ENCODE assay signal across 24 cellular contexts in the genomic region with DNA sequence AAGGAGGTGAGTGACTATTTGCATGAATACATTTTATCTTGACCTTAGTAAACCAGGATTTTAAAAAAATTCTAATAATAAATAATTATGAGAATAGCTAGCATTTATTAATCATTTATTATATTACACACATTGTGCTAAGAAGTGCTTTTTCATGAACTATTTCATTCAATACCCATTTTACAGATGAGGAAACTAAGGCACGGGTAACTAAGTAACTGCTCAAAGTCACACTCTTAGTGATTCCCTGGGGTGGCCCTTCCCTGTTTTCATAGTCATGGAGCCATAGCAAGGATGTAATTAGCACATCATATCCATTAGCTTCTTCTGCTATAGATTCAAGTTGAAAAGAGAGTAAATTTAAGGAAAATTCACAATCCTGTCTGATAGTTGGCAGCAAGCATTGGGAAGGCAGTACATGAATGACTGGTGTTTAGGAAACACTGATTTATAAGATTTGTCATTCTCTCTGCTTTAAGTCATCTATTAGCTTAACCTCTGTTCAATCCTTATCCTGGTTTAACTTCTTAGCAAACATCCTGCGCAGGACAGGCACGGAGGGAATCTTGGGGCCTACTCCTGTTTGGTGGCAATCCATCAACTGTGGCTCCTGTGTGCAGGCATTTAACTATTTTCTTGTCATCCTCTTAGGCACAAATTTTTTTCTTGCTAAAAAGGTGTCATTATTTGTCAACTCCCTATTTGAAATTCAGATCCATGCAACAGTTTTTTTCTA.
DNase-seq lines count a peak whose midpoint lies in the region; ATAC-seq, FAIRE-seq and TF ChIP-seq lines count a peak whose summit lies in the region.
"Had no signal": no experiment of that assay in that cellular context is flagged by ENCODE, and none has a peak within 500 bp of the region (broad histone marks: within the 10 kb centered on the region; RNA-seq: fewer than 3 reads in every experiment).

No MANE protein-coding gene starts in this region.

- H3K36me3 ChIP-seq in colonic mucosa (no peaks in the 10 kb centered on the region), tibial artery (peaks cover 0 to 5% (median 0%) of the 10 kb centered on the region in 3 donors)
- no peaks in the 10 kb centered on the region for H3K36me3 ChIP-seq in naive thymus-derived CD4-positive, alpha-beta T cell (ENCODE audit: control insufficient read depth in 2 of 3, insufficient read depth in 3 of 3, low read length in 3 of 3)
- H3K36me3 ChIP-seq: HAP-1 had no signal

- H3K36me3 Mint-ChIP-seq in MCF 10A (ENCODE audit: insufficient read depth, unreplicated experiment) (peaks cover 1% of the 10 kb centered on the region), progenitor cell of endocrine pancreas (ENCODE audit: insufficient read depth) (peaks cover 12% of the 10 kb centered on the region)
- no peaks in the 10 kb centered on the region for H3K36me3 Mint-ChIP-seq in naive thymus-derived CD4-positive, alpha-beta T cell

- no peak overlapping the region for H3K4me3 Mint-ChIP-seq in MCF 10A (ENCODE audit: unreplicated experiment)
- no peak overlapping the region for H3K4me3 Mint-ChIP-seq in progenitor cell of endocrine pancreas (ENCODE audit: low read depth)
- no peak overlapping the region for H3K4me3 Mint-ChIP-seq in naive thymus-derived CD4-positive, alpha-beta T cell
- H3K4me3 Mint-ChIP-seq: GM23338, HFFc6 had no signal

- no peak for TF ChIP-seq POLR2A in H54 (IDR thresholded peaks at IDR 0.05; ENCODE audit: low read depth, low read length)

- H3K9me3 Mint-ChIP-seq in MCF 10A (ENCODE audit: unreplicated experiment): no peaks in the 10 kb centered on the region
- H3K9me3 Mint-ChIP-seq in progenitor cell of endocrine pancreas (ENCODE audit: low read depth): no peaks in the 10 kb centered on the region
- peaks cover 0 to 2% (median 0%) of the 10 kb centered on the region in 11 donors for H3K9me3 Mint-ChIP-seq in naive thymus-derived CD4-positive, alpha-beta T cell
- H3K9me3 Mint-ChIP-seq: GM23338, HFFc6 had no signal

- in situ Hi-C loops in T47D (cut with HindIII; ENCODE audit: low pct_unique_long_range_greater_than_20kb, low sequenced_read_pairs): no loop called here

- H3K4me1 ChIP-seq in colonic mucosa (no peaks in the 10 kb centered on the region), tibial artery (no peaks in the 10 kb centered on the region)
- H3K4me1 ChIP-seq in naive thymus-derived CD4-positive, alpha-beta T cell (ENCODE audit: control insufficient read depth in 2 of 2, insufficient read depth in 2 of 2, low read length in 2 of 2): no peaks in the 10 kb centered on the region
- H3K4me1 ChIP-seq: HAP-1 had no signal

- no peak for ATAC-seq in naive thymus-derived CD4-positive, alpha-beta T cell
- ATAC-seq: GM23338 had no signal

- no peak overlapping the region for H3K9ac ChIP-seq in colonic mucosa (ENCODE audit: low read depth in 2 of 2, low read length in 2 of 2)
- H3K9ac ChIP-seq: SK-N-SH had no signal

- intact Hi-C loops in MCF 10A (cut with micrococcal nuclease) (no loop called here), colonic mucosa (cut with DNase I) (no loop called here), tibial artery (cut with DNase I; ENCODE audit: low total_unique reads) (no loop called here)
- intact Hi-C loops in naive thymus-derived CD4-positive, alpha-beta T cell (cut with micrococcal nuclease): no loop called here

- H3K4me3 ChIP-seq in colonic mucosa (no peak overlapping the region), tibial artery (no peak overlapping the region)
- H3K4me3 ChIP-seq in naive thymus-derived CD4-positive, alpha-beta T cell (ENCODE audit: low read length): no peak overlapping the region
- H3K4me3 ChIP-seq: GM23338, HAP-1 had no signal

- H3K27ac Mint-ChIP-seq in MCF 10A (ENCODE audit: low read depth, unreplicated experiment): no peak overlapping the region
- H3K27ac Mint-ChIP-seq in progenitor cell of endocrine pancreas: peak overlapping the region; percentile 62
- no peak overlapping the region for H3K27ac Mint-ChIP-seq in naive thymus-derived CD4-positive, alpha-beta T cell
- H3K27ac Mint-ChIP-seq: GM23338, HFFc6 had no signal

- POLR2A ChIA-PET in MCF 10A (lab: Yijun Ruan, JAX): interaction anchor here (0.9 to 4.4 kb wide), 7 partner anchors 9 to 168 kb away, joined by 3 to 24 read pairs (median 8); no protein-coding TSS in a partner anchor
- POLR2A ChIA-PET in naive thymus-derived CD4-positive, alpha-beta T cell (lab: Charles Lee): no interaction called here

- CTCF ChIA-PET in MCF 10A (lab: Yijun Ruan, JAX): interaction anchor here (0.5 to 7.2 kb wide), 18 partner anchors 10 to 1624 kb away, joined by 3 to 92 read pairs (median 7); no protein-coding TSS in a partner anchor
- CTCF ChIA-PET in naive thymus-derived CD4-positive, alpha-beta T cell (lab: Charles Lee): interaction anchor here (0.6 kb wide), 1 partner anchor 14 kb away, joined by 3 read pairs; no protein-coding TSS in a partner anchor

- H3K9me3 ChIP-seq in colonic mucosa (no peaks in the 10 kb centered on the region), tibial artery (no peaks in the 10 kb centered on the region)
- H3K9me3 ChIP-seq in naive thymus-derived CD4-positive, alpha-beta T cell (ENCODE audit: control insufficient read depth in 2 of 3, low read length in 3 of 3): no peaks in the 10 kb centered on the region
- H3K9me3 ChIP-seq: HAP-1, SK-N-SH had no signal

- DNase-seq in T47D (ENCODE audit: low read depth in 1 of 2, low spot score in 1 of 2) (peak; percentile 13 to 20), MCF 10A (ENCODE audit: unreplicated experiment) (no peak), NCI-H82 treated with DMSO at 0.1 percent for 48 hours (lab: John Stamatoyannopoulos, UW; ENCODE audit: unreplicated experiment) (peak; percentile 39), colonic mucosa (peak; percentile 2), progenitor cell of endocrine pancreas (ENCODE audit: low spot score, unreplicated experiment) (no peak), H54 (ENCODE audit: insufficient read length, low spot score) (no peak), tibial artery (no peak)
- no peak for DNase-seq in naive thymus-derived CD4-positive, alpha-beta T cell
- DNase-seq: ACHN, HFFc6, KBM-7, MM.1S, NCI-H1048, NCI-H1417, NCI-H1694, NCI-H2081, NCI-H2171, NCI-H226, NCI-H510A, SK-N-SH had no signal

- no peaks in the 10 kb centered on the region for H3K27me3 Mint-ChIP-seq in MCF 10A (ENCODE audit: insufficient read depth, unreplicated experiment)
- no peaks in the 10 kb centered on the region for H3K27me3 Mint-ChIP-seq in progenitor cell of endocrine pancreas
- H3K27me3 Mint-ChIP-seq in naive thymus-derived CD4-positive, alpha-beta T cell: peaks cover 0 to 12% (median 6%) of the 10 kb centered on the region in 5 donors

- H3K4me1 Mint-ChIP-seq in MCF 10A (ENCODE audit: insufficient read depth, unreplicated experiment): peaks cover 22% of the 10 kb centered on the region
- peaks cover 6% of the 10 kb centered on the region for H3K4me1 Mint-ChIP-seq in progenitor cell of endocrine pancreas (ENCODE audit: low read depth)
- H3K4me1 Mint-ChIP-seq in naive thymus-derived CD4-positive, alpha-beta T cell: peaks cover 0 to 12% (median 5%) of the 10 kb centered on the region in 7 donors

- no TSS peak for BruUV-seq in MCF 10A (replicated peaks; lab: Mats Ljungman, UMichigan)

- H3K27ac ChIP-seq in colonic mucosa: no peak overlapping the region
- no peak overlapping the region for H3K27ac ChIP-seq in naive thymus-derived CD4-positive, alpha-beta T cell (ENCODE audit: low read depth, low read length)
- no peak overlapping the region for H3K27ac ChIP-seq in tibial artery
- H3K27ac ChIP-seq: 22Rv1 had no signal

- TF ChIP-seq CTCF in MCF 10A (IDR thresholded peaks at IDR 0.05; ENCODE audit: unreplicated experiment): no peak
- no peak for TF ChIP-seq CTCF in colonic mucosa (IDR thresholded peaks at IDR 0.05)
- no peak for TF ChIP-seq CTCF in progenitor cell of endocrine pancreas (IDR thresholded peaks at IDR 0.05; ENCODE audit: unreplicated experiment)
- TF ChIP-seq CTCF in tibial artery (IDR thresholded peaks at IDR 0.05): no peak

- H3K27me3 ChIP-seq in colonic mucosa: no peaks in the 10 kb centered on the region
- no peaks in the 10 kb centered on the region for H3K27me3 ChIP-seq in naive thymus-derived CD4-positive, alpha-beta T cell (ENCODE audit: control insufficient read depth in 2 of 2, insufficient read depth in 2 of 2, low read length in 2 of 2)
- H3K27me3 ChIP-seq in tibial artery: no peaks in the 10 kb centered on the region

- FAIRE-seq in H54 (lab: Jason Lieb, UNC): no peak
- FAIRE-seq: D721Med had no signal

Comparison
In these comparisons a context has a peak if more than half of its experiments do, and no peak if none do; other contexts are left out.
1. DNase-seq: peak in T47D (2 of 2), NCI-H82 treated with DMSO at 0.1 percent for 48 hours (single experiment) and colonic mucosa (single experiment); none in MCF 10A (single experiment), progenitor cell of endocrine pancreas (single experiment), H54 (single experiment), naive thymus-derived CD4-positive, alpha-beta T cell (0 of 9) and tibial artery (0 of 2).